Comparison of ENCODE assay signal across 40 cellular contexts in genomic region chr6:27940766-27941165, GRCh38. TPM values are rescaled to one million over a fixed set of nuclear protein-coding genes. Genes with fewer than 3 reads are reported as not detected.
DNase-seq lines count a peak whose midpoint lies in the region; ATAC-seq, FAIRE-seq and TF ChIP-seq lines count a peak whose summit lies in the region.
"Had no signal": no experiment of that assay in that cellular context is flagged by ENCODE, and none has a peak within 500 bp of the region (broad histone marks: within the 10 kb centered on the region; RNA-seq: fewer than 3 reads in every experiment).

No MANE protein-coding gene starts in this region.

- FAIRE-seq in bronchial epithelial cell (lab: Jason Lieb, UNC): no peak
- no peak for FAIRE-seq in H54 (lab: Jason Lieb, UNC)
- FAIRE-seq: endometrium, G401.6 had no signal

- 17 to 30% methylated on average over 1 of the region's 1 CpG for WGBS in GM23248 (ENCODE audit: low coverage in 1 of 2, low lambda C conversion rate in 2 of 2, missing lambda C conversion rate in 2 of 2), 2 experiments
- WGBS in esophagus squamous epithelium, 2 donors: 68 to 82% methylated on average over 1 of the region's 1 CpG

- no peak overlapping the region for H2AFZ ChIP-seq in GM23248

- peaks cover 19% of the 10 kb centered on the region for H3K27me3 Mint-ChIP-seq in activated naive CD4-positive, alpha-beta T cell treated with anti-CD3 and anti-CD28 coated beads, Interleukin-2, amount 10 ng/mL, durations not matched to agents 7 days and 5 days

- CTCF ChIA-PET in activated naive CD4-positive, alpha-beta T cell treated with anti-CD3 and anti-CD28 coated beads, Interleukin-2, amount 10 ng/mL, durations not matched to agents 7 days and 5 days (lab: Charles Lee): no interaction called here

- intact Hi-C loops in esophagus squamous epithelium (cut with DNase I): no loop called here

- H4K20me1 ChIP-seq in GM23248 (ENCODE audit: insufficient read depth): no peaks in the 10 kb centered on the region

- no peak overlapping the region for H3K4me3 ChIP-seq in GM23248
- H3K4me3 ChIP-seq in bronchial epithelial cell (ENCODE audit: low read depth, low read length): no peak overlapping the region
- H3K4me3 ChIP-seq in esophagus squamous epithelium: no peak overlapping the region
- H3K4me3 ChIP-seq: dorsolateral prefrontal cortex, MG63, mucosa of descending colon, psoas muscle, sigmoid colon, thyroid gland, vagina had no signal

- in situ Hi-C loops in GM23248 (cut with MboI): no loop called here

- H3K79me2 ChIP-seq in GM23248 (ENCODE audit: insufficient read depth): no peaks in the 10 kb centered on the region

- no peaks in the 10 kb centered on the region for H3K36me3 Mint-ChIP-seq in activated naive CD4-positive, alpha-beta T cell treated with anti-CD3 and anti-CD28 coated beads, Interleukin-2, amount 10 ng/mL, durations not matched to agents 7 days and 5 days
- H3K36me3 Mint-ChIP-seq: activated CD8-positive, alpha-beta memory T cell treated with anti-CD3 and anti-CD28 coated beads, Interleukin-2, amount 10 ng/mL, durations not matched to agents 7 days and 5 days; CD8-positive, alpha-beta memory T cell; IgD-negative memory B cell; immature natural killer cell had no signal

- H3K27ac Mint-ChIP-seq in activated naive CD4-positive, alpha-beta T cell treated with anti-CD3 and anti-CD28 coated beads, Interleukin-2, amount 10 ng/mL, durations not matched to agents 7 days and 5 days: no peak overlapping the region
- H3K27ac Mint-ChIP-seq: activated CD8-positive, alpha-beta memory T cell treated with anti-CD3 and anti-CD28 coated beads, Interleukin-2, amount 10 ng/mL, durations not matched to agents 7 days and 5 days; CD8-positive, alpha-beta memory T cell; IgD-negative memory B cell; immature natural killer cell; natural killer cell had no signal

- H3K9me3 ChIP-seq in GM23248 (ENCODE audit: low read depth): no peaks in the 10 kb centered on the region
- no peaks in the 10 kb centered on the region for H3K9me3 ChIP-seq in esophagus squamous epithelium
- H3K9me3 ChIP-seq: BE2C, mucosa of descending colon, psoas muscle, thyroid gland, vagina had no signal

- H3K4me1 ChIP-seq in GM23248 (ENCODE audit: insufficient read depth): no peaks in the 10 kb centered on the region
- H3K4me1 ChIP-seq in esophagus squamous epithelium: no peaks in the 10 kb centered on the region
- H3K4me1 ChIP-seq: BE2C, psoas muscle, sigmoid colon, thyroid gland, vagina had no signal

- no peaks in the 10 kb centered on the region for H3K4me1 Mint-ChIP-seq in activated naive CD4-positive, alpha-beta T cell treated with anti-CD3 and anti-CD28 coated beads, Interleukin-2, amount 10 ng/mL, durations not matched to agents 7 days and 5 days
- H3K4me1 Mint-ChIP-seq: activated CD8-positive, alpha-beta memory T cell treated with anti-CD3 and anti-CD28 coated beads, Interleukin-2, amount 10 ng/mL, durations not matched to agents 7 days and 5 days; CD8-positive, alpha-beta memory T cell; immature natural killer cell; natural killer cell had no signal

- no peaks in the 10 kb centered on the region for H3K9me2 ChIP-seq in GM23248 (ENCODE audit: insufficient read depth)

- H3K36me3 ChIP-seq in GM23248 (ENCODE audit: low read depth) (no peaks in the 10 kb centered on the region), bronchial epithelial cell (ENCODE audit: control insufficient read depth, insufficient read depth, low read length) (no peaks in the 10 kb centered on the region), esophagus squamous epithelium (no peaks in the 10 kb centered on the region)
- H3K36me3 ChIP-seq: BE2C, MG63, sigmoid colon, thyroid gland, vagina had no signal

- H3K27ac ChIP-seq in GM23248 (no peak overlapping the region), esophagus squamous epithelium (no peak overlapping the region)
- H3K27ac ChIP-seq: dorsolateral prefrontal cortex, psoas muscle, sigmoid colon, thyroid gland, vagina had no signal

- ATAC-seq in GM19467 (IDR thresholded peaks at IDR 0.05; ENCODE audit: unreplicated experiment): no peak
- ATAC-seq: activated CD8-positive, alpha-beta memory T cell treated with anti-CD3 and anti-CD28 coated beads, Interleukin-2, amount 10 ng/mL, durations not matched to agents 7 days and 5 days; activated T-cell treated with anti-CD3 and anti-CD28 coated beads, Interleukin-2, amount 50 U/mL, for 4 hours; left colon; mucosa of descending colon; natural killer cell; psoas muscle had no signal

- TF ChIP-seq POLR2A in H54 (IDR thresholded peaks at IDR 0.05; ENCODE audit: low read depth, low read length): no peak
- TF ChIP-seq POLR2A in esophagus squamous epithelium (IDR thresholded peaks at IDR 0.05): no peak

- TF ChIP-seq CTCF in bronchial epithelial cell (IDR thresholded peaks at IDR 0.05; ENCODE audit: insufficient read depth, low read length, severe bottlenecking): no peak
- no peak for TF ChIP-seq CTCF in esophagus squamous epithelium (IDR thresholded peaks at IDR 0.05)

- H3K9me3 Mint-ChIP-seq in activated naive CD4-positive, alpha-beta T cell treated with anti-CD3 and anti-CD28 coated beads, Interleukin-2, amount 10 ng/mL, durations not matched to agents 7 days and 5 days: no peaks in the 10 kb centered on the region
- H3K9me3 Mint-ChIP-seq: activated T-cell treated with anti-CD3 and anti-CD28 coated beads, Interleukin-2, amount 50 U/mL, for 4 hours; immature natural killer cell; natural killer cell had no signal

- H3K4me2 ChIP-seq in GM23248 (ENCODE audit: unreplicated experiment): no peak overlapping the region

- no peak overlapping the region for H3K9ac ChIP-seq in GM23248

- H3F3A ChIP-seq in GM23248 (ENCODE audit: insufficient read depth): no peaks in the 10 kb centered on the region

- no peaks in the 10 kb centered on the region for H3K27me3 ChIP-seq in GM23248 (replicated peaks; ENCODE audit: insufficient read depth)
- no peaks in the 10 kb centered on the region for H3K27me3 ChIP-seq in bronchial epithelial cell (ENCODE audit: control insufficient read depth, insufficient read depth, low read length)
- H3K27me3 ChIP-seq in esophagus squamous epithelium: peaks cover 0 to 13% (median 0%) of the 10 kb centered on the region in 4 donors
- H3K27me3 ChIP-seq: sigmoid colon, thyroid gland, vagina had no signal

- no peak overlapping the region for H3K4me3 Mint-ChIP-seq in activated naive CD4-positive, alpha-beta T cell treated with anti-CD3 and anti-CD28 coated beads, Interleukin-2, amount 10 ng/mL, durations not matched to agents 7 days and 5 days
- H3K4me3 Mint-ChIP-seq: activated CD8-positive, alpha-beta memory T cell treated with anti-CD3 and anti-CD28 coated beads, Interleukin-2, amount 10 ng/mL, durations not matched to agents 7 days and 5 days; activated T-cell treated with anti-CD3 and anti-CD28 coated beads, Interleukin-2, amount 50 U/mL, for 4 hours; CD8-positive, alpha-beta memory T cell; IgD-negative memory B cell; immature natural killer cell; natural killer cell had no signal

- DNase-seq in A172 (ENCODE audit: low spot score) (peak; percentile 6), GM23248 (peak; percentile 2), RPMI7951 (ENCODE audit: low read depth) (peak; percentile 11), bronchial epithelial cell (ENCODE audit: low read depth) (peak; percentile 7), H54 (ENCODE audit: insufficient read length, low spot score) (no peak), esophagus squamous epithelium (lab: John Stamatoyannopoulos, UW) (no peak)
- DNase-seq in activated naive CD4-positive, alpha-beta T cell treated with anti-CD3 and anti-CD28 coated beads, Interleukin-2, amount 10 ng/mL, durations not matched to agents 7 days and 5 days: no peak
- DNase-seq: ACHN; activated CD4-positive, alpha-beta T cell treated with anti-CD3 and anti-CD28 coated beads, Interleukin-2, amount 50 U/mL, for 4 hours; activated CD8-positive, alpha-beta memory T cell treated with anti-CD3 and anti-CD28 coated beads, Interleukin-2, amount 10 ng/mL, durations not matched to agents 7 days and 5 days; activated gamma-delta T cell; activated T-cell treated with anti-CD3 and anti-CD28 coated beads, Interleukin-2, amount 50 U/mL, for 4 hours; BE2C; CD8-positive, alpha-beta memory T cell; dorsolateral prefrontal cortex; HCEC 1CT; hypothalamus; immature natural killer cell; left colon; MG63; mucosa of descending colon; natural killer cell; NCI-H1417 treated with DMSO at 0.1 percent for 48 hours; NCI-H2029 treated with DMSO at 0.1 percent for 48 hours; NCI-H524 treated with DMSO at 0.1 percent for 48 hours; nucleus accumbens; psoas muscle; SIG-M5; sigmoid colon; stimulated activated CD4-positive, alpha-beta T cell treated with anti-CD3 and anti-CD28 coated beads, Interleukin-12 subunit alpha, Interleukin-12 subunit beta, amount 100 ng/mL, for 4 hours; stimulated activated CD4-positive, alpha-beta T cell treated with anti-CD3 and anti-CD28 coated beads, Interleukin-2, amount 100 ng/mL, for 48 hours; T1000; thyroid gland had no signal

RNA-seq across cellular contexts. Expression of gene OR2B6, which starts 16.3 kb away (rescaled TPM):
- total RNA-seq in A172 (2014; rRNA removed; shearing (Covaris generic)): not detected in 2 replicates
- total RNA-seq in GM23248 (2014; rRNA removed; shearing (Covaris generic)): not detected in 2 replicates
- polyA plus RNA-seq in GM23248 (2016; fragmentation: Nextera tagmentation; extraction: Ambion mirVana): not detected in 2 replicates
- total RNA-seq in RPMI7951 (2014; rRNA removed; shearing (Covaris generic)): not detected in 2 replicates
- total RNA-seq in bronchial epithelial cell (not detected in 2 replicates), esophagus squamous epithelium (not detected)
- total RNA-seq: activated T-cell treated with anti-CD3 and anti-CD28 coated beads, Interleukin-2, amount 50 U/mL, for 4 hours; CD8-positive, alpha-beta memory T cell; dorsolateral prefrontal cortex; left colon; lung microvascular endothelial cell; mucosa of descending colon; natural killer cell; psoas muscle; sigmoid colon; thyroid gland; vagina had no signal
- polyA plus RNA-seq: CD8-positive, alpha-beta memory T cell; fibroblast of lung; IgD-negative memory B cell; immature natural killer cell had no signal

RNA-seq across cellular contexts. Expression of gene OR2B2, which starts 28.6 kb away (rescaled TPM):
- total RNA-seq in A172 (2014; rRNA removed; shearing (Covaris generic)): not detected in 2 replicates
- not detected in 2 replicates for total RNA-seq in GM23248 (2014; rRNA removed; shearing (Covaris generic))
- not detected in 2 replicates for polyA plus RNA-seq in GM23248 (2016; fragmentation: Nextera tagmentation; extraction: Ambion mirVana)
- total RNA-seq in RPMI7951 (2014; rRNA removed; shearing (Covaris generic)): not detected in 2 replicates
- total RNA-seq in bronchial epithelial cell (not detected in 2 replicates), esophagus squamous epithelium (not detected)
- total RNA-seq: activated CD8-positive, alpha-beta memory T cell treated with anti-CD3 and anti-CD28 coated beads, Interleukin-2, amount 10 ng/mL, durations not matched to agents 7 days and 5 days; activated T-cell treated with anti-CD3 and anti-CD28 coated beads, Interleukin-2, amount 50 U/mL, for 4 hours; CD8-positive, alpha-beta memory T cell; dorsolateral prefrontal cortex; fibroblast of lung; left colon; lung microvascular endothelial cell; mucosa of descending colon; natural killer cell; psoas muscle; sigmoid colon; thyroid gland; vagina had no signal
- polyA plus RNA-seq: CD8-positive, alpha-beta memory T cell; fibroblast of lung; IgD-negative memory B cell; immature natural killer cell; psoas muscle; sigmoid colon had no signal

Comparison
In these comparisons a context has a peak if more than half of its experiments do, and no peak if none do; other contexts are left out.
1. DNase-seq: peak in A172 (single experiment), GM23248 (single experiment), RPMI7951 (single experiment) and bronchial epithelial cell (single experiment); none in activated naive CD4-positive, alpha-beta T cell treated with anti-CD3 and anti-CD28 coated beads, Interleukin-2, amount 10 ng/mL, durations not matched to agents 7 days and 5 days (single experiment), H54 (single experiment) and esophagus squamous epithelium (single experiment).